Comparison of ENCODE assay signal across 9 cellular contexts in the genomic region with DNA sequence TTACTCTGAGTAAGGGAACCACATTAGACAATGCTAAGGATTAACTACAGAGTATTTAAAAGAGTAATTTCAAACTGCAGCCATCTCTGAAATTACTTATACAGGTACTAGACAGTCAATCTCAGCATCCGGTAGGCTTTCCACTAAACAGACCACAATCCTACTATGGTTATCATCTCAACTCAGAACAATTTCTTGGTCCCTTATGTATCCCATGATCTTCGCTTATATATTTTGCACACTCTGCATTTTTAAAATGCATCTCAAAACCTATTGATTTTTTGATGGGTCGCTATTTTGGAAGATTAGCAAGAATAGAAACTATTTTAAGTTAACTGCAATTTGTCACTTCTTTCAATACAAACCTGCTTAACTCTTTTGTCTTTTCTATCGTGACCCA. TPM values are rescaled to one million over a fixed set of nuclear protein-coding genes. Genes with fewer than 3 reads are reported as not detected.
DNase-seq lines count a peak whose midpoint lies in the region; ATAC-seq and TF ChIP-seq lines count a peak whose summit lies in the region.
"Had no signal": no experiment of that assay in that cellular context is flagged by ENCODE, and none has a peak within 500 bp of the region (broad histone marks: within the 10 kb centered on the region; RNA-seq: fewer than 3 reads in every experiment).

No MANE protein-coding gene starts in this region.

- no peaks in the 10 kb centered on the region for H3K27me3 ChIP-seq in HUES48 (ENCODE audit: control insufficient read depth, insufficient read depth, low read length)
- no peaks in the 10 kb centered on the region for H3K27me3 ChIP-seq in mucosa of stomach (ENCODE audit: control insufficient read depth, insufficient read depth, low read length)
- H3K27me3 ChIP-seq: pancreas had no signal

- H3K9me3 ChIP-seq in HUES48 (ENCODE audit: control insufficient read depth, insufficient read depth, low read length) (no peaks in the 10 kb centered on the region), mucosa of stomach (ENCODE audit: control insufficient read depth, low read length) (no peaks in the 10 kb centered on the region)
- H3K9me3 ChIP-seq: pancreas had no signal

- peaks cover 0 to 9% (median 0%) of the 10 kb centered on the region in 5 experiments for H3K9me3 Mint-ChIP-seq in brain

- H3K4me1 Mint-ChIP-seq in brain: peaks cover 75% of the 10 kb centered on the region

- H3K4me3 ChIP-seq in AG09309 (ENCODE audit: control insufficient read depth, low read depth, low read length): peak overlapping the region; percentile 57
- peak overlapping the region; percentile 83 for H3K4me3 ChIP-seq in HUES48 (ENCODE audit: low read depth, low read length)
- H3K4me3 ChIP-seq in mucosa of stomach (ENCODE audit: low read length): peak overlapping the region; percentile 86

- peaks cover 12% of the 10 kb centered on the region for H3K36me3 ChIP-seq in HUES48 (ENCODE audit: control insufficient read depth, insufficient read depth, low read length)
- peaks cover 6% of the 10 kb centered on the region for H3K36me3 ChIP-seq in mucosa of stomach (ENCODE audit: control insufficient read depth, insufficient read depth, low read length)
- H3K36me3 ChIP-seq: pancreas had no signal

- H3K36me3 Mint-ChIP-seq in brain: peaks cover 36% of the 10 kb centered on the region

- DNase-seq in AG09309 (ENCODE audit: low read depth) (no peak), posterior cingulate gyrus (no peak), NCI-H2171 treated with DMSO at 0.1 percent for 48 hours (lab: John Stamatoyannopoulos, UW) (no peak)
- no peak for DNase-seq in stimulated activated CD4-positive, alpha-beta T cell treated with anti-CD3 and anti-CD28 coated beads, Interleukin-4, amount 100 ng/mL, for 1 hour

- H3K4me1 ChIP-seq in HUES48 (ENCODE audit: control insufficient read depth, insufficient read depth, low read length) (peaks cover 31% of the 10 kb centered on the region), mucosa of stomach (ENCODE audit: control insufficient read depth, insufficient read depth, low read length) (peaks cover 29% of the 10 kb centered on the region)

- intact Hi-C loops in posterior cingulate gyrus (cut with DNase I): loop anchor here (1.0 to 10.0 kb wide), 3 partner anchors 52 to 301 kb away; a partner anchor contains a TSS

- H3K9ac ChIP-seq in HUES48 (ENCODE audit: low read depth, low read length) (no peak overlapping the region), mucosa of stomach (ENCODE audit: low read length) (peak overlapping the region; percentile 97)

- H3K27ac Mint-ChIP-seq in brain: peak overlapping the region; percentile 94 to 100 (median 97)

- TF ChIP-seq CTCF in AG09309 (IDR thresholded peaks at IDR 0.05; ENCODE audit: control insufficient read depth, insufficient read depth, low read depth, low read length, missing control alignments) (no peak), brain (conservative IDR thresholded peaks at IDR 0.05) (no peak)

- no peak for ATAC-seq in HG03342 (IDR thresholded peaks at IDR 0.05; ENCODE audit: unreplicated experiment)

- H3K27me3 Mint-ChIP-seq in brain: peaks cover 7% of the 10 kb centered on the region

- peak overlapping the region; percentile 94 to 99 (median 98) for H3K4me3 Mint-ChIP-seq in brain

- no peak overlapping the region for H3K27ac ChIP-seq in HUES48 (ENCODE audit: low read depth, low read length)

RNA-seq across cellular contexts. Expression of a gene that starts 1.4 kb away (rescaled TPM):
- polyA plus RNA-seq in brain (ENCODE audit: insufficient read depth, low read depth, low replicate concordance): 35.5 TPM
